26 cellular contexts compared by ENCODE assay signal in the genomic region with DNA sequence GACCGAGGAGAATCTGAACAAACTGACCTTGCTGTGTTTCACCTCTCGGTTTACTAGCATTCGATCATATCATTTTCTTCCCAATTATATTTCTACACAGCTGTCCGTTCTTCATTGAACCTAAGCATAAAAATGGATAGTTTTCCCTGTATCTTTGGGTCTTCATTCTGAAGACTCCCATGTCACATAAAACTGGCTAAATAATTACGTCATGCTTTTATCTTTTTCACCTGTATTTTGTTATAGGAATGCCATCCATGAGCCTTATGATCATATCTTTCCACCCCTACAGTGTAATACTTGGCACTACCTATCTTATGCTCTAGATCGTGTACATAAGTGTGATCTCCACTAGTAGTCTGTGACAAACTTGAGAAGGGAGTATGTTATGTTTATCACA.
DNase-seq lines count a peak whose midpoint lies in the region; ATAC-seq, FAIRE-seq and TF ChIP-seq lines count a peak whose summit lies in the region.
"Had no signal": no experiment of that assay in that cellular context is flagged by ENCODE, and none has a peak within 500 bp of the region (broad histone marks: within the 10 kb centered on the region; RNA-seq: fewer than 3 reads in every experiment).

No MANE protein-coding gene starts in this region.

- TF ChIP-seq RAD21 in GM12878 (IDR thresholded peaks at IDR 0.05; ENCODE audit: insufficient read depth, low read depth, low read length), result no peak

- H3K36me3 ChIP-seq in HEK293 (ENCODE audit: control insufficient read depth in 2 of 2, insufficient read depth in 1 of 2, low read length in 2 of 2) (no peaks in the 10 kb centered on the region), GM12878 (ENCODE audit: control insufficient read depth in 2 of 2, insufficient read depth in 2 of 2, low read length in 1 of 2) (no peaks in the 10 kb centered on the region)
- H3K36me3 ChIP-seq: BE2C, BLaER1 had no signal

- peaks cover 6% of the 10 kb centered on the region for H3K36me3 Mint-ChIP-seq in WTC11
- H3K36me3 Mint-ChIP-seq: CD14-positive monocyte; CD4-positive, alpha-beta memory T cell; CD4-positive, CD25-positive, alpha-beta regulatory T cell; CD8-positive, alpha-beta memory T cell had no signal

- TF ChIP-seq CTCF in HEK293 (tag by site-specific recombination; IDR thresholded peaks at IDR 0.05) (no peak), WTC11 (IDR thresholded peaks at IDR 0.05) (no peak), GM12878 (IDR thresholded peaks at IDR 0.05 in 2 of 3, conservative IDR thresholded peaks at IDR 0.05 in 1 of 3; ENCODE audit: control insufficient read depth in 2 of 3, extremely low read depth in 1 of 3, insufficient read depth in 1 of 3, low read depth in 3 of 3, low read length in 3 of 3) (no peak)

- H3K27me3 Mint-ChIP-seq in WTC11 (ENCODE audit: low read depth), result peaks cover 2% of the 10 kb centered on the region; the same call in 1 of the 2 replicates
- H3K27me3 Mint-ChIP-seq: CD4-positive, alpha-beta memory T cell; CD4-positive, CD25-positive, alpha-beta regulatory T cell had no signal

- no peaks in the 10 kb centered on the region for H3K27me3 ChIP-seq in GM12878 (replicated peaks in 1 of 2; ENCODE audit: control insufficient read depth in 2 of 2, insufficient read depth in 2 of 2, low read length in 1 of 2)
- H3K27me3 ChIP-seq: BE2C had no signal

- H3K4me1 Mint-ChIP-seq in WTC11, result peaks cover 65% of the 10 kb centered on the region
- H3K4me1 Mint-ChIP-seq: CD14-positive monocyte; CD4-positive, alpha-beta memory T cell; CD4-positive, CD25-positive, alpha-beta regulatory T cell; CD8-positive, alpha-beta memory T cell had no signal

- SMC1A ChIA-PET in GM12878 (lab: Charles Lee; ENCODE audit: uncharacterized antibody, unreplicated experiment), result no interaction called here

- WGBS in GM12878 (ENCODE audit: insufficient coverage, insufficient replicate concordance, low lambda C conversion rate, missing lambda C conversion rate), result 18% methylated on average over 6 of the region's 6 CpGs

- H3K4me1 ChIP-seq in HEK293 (ENCODE audit: control insufficient read depth, insufficient read depth, low read length) (no peaks in the 10 kb centered on the region), GM12878 (ENCODE audit: control insufficient read depth, insufficient read depth, low read length) (no peaks in the 10 kb centered on the region)
- H3K4me1 ChIP-seq: BE2C, BLaER1 had no signal

- H3K27ac ChIP-seq in HEK293 (ENCODE audit: extremely low read depth, low read depth, low read length) (no peak overlapping the region), GM12878 (ENCODE audit: control insufficient read depth, insufficient read depth) (no peak overlapping the region)
- H3K27ac ChIP-seq: BLaER1 had no signal

- POLR2A ChIA-PET in HEK293 (lab: Yijun Ruan, JAX) (no interaction called here), WTC11 (lab: Charles Lee) (no interaction called here), GM12878 (lab: Charles Lee) (no interaction called here)

- RAD21 ChIA-PET in GM12878 (lab: Charles Lee; ENCODE audit: unreplicated experiment), result no interaction called here

- H3K4me2 ChIP-seq in GM12878 (ENCODE audit: control insufficient read depth, insufficient read depth), result no peak overlapping the region
- H3K4me2 ChIP-seq: BLaER1 had no signal

- ATAC-seq in WTC11 (no peak), GM12878 (no peak)

- no peaks in the 10 kb centered on the region for H3K9me3 ChIP-seq in HEK293 (ENCODE audit: control insufficient read depth, insufficient read depth, low read depth, low read length)
- H3K9me3 ChIP-seq in GM12878 (replicated peaks; ENCODE audit: control insufficient read depth, insufficient read depth, low read length), result no peaks in the 10 kb centered on the region
- H3K9me3 ChIP-seq: BE2C, BLaER1 had no signal

- in situ Hi-C loops in GM12878 (cut with MboI), result no loop called here

- DNase-seq in WTC11 (ENCODE audit: low spot score), result no peak
- no peak for DNase-seq in GM12878 (ENCODE audit: low read depth, low spot score)
- DNase-seq in pons (ENCODE audit: low spot score), result no peak
- DNase-seq in NCI-H1092 (lab: John Stamatoyannopoulos, UW), result no peak
- no peak for DNase-seq in NCI-H526 (lab: John Stamatoyannopoulos, UW)
- DNase-seq: 8988T; ACHN; BE2C; C1 segment of cervical spinal cord; CD4-positive, alpha-beta memory T cell; CD4-positive, CD25-positive, alpha-beta regulatory T cell; CD8-positive, alpha-beta memory T cell; COR-L47; DMS 273 treated with DMSO at 0.1 percent for 48 hours; DMS153; DMS53; DMS79; DND-41; EL; GDM1 had no signal

- FAIRE-seq in GM12878 (lab: Jason Lieb, UNC), result no peak
- FAIRE-seq: A204.1, GM12891, GM19239 had no signal

- no peak for TF ChIP-seq EP300 in GM12878 (IDR thresholded peaks at IDR 0.05; ENCODE audit: borderline replicate concordance in 1 of 2, control insufficient read depth in 1 of 2, low read depth in 2 of 2, low read length in 2 of 2)

- no peak overlapping the region for H2AFZ ChIP-seq in GM12878 (ENCODE audit: control insufficient read depth, low read depth, low read length)

- H3K27ac Mint-ChIP-seq in WTC11, result peak overlapping the region; percentile 27; the same call in 1 of the 2 replicates
- H3K27ac Mint-ChIP-seq: CD14-positive monocyte; CD4-positive, alpha-beta memory T cell; CD4-positive, CD25-positive, alpha-beta regulatory T cell; CD8-positive, alpha-beta memory T cell had no signal

- no peaks in the 10 kb centered on the region for H4K20me1 ChIP-seq in GM12878 (ENCODE audit: control insufficient read depth, insufficient read depth)
- H4K20me1 ChIP-seq: BLaER1 had no signal

- no peak overlapping the region for H3K4me3 Mint-ChIP-seq in WTC11
- H3K4me3 Mint-ChIP-seq: CD14-positive monocyte; CD4-positive, alpha-beta memory T cell; CD4-positive, CD25-positive, alpha-beta regulatory T cell; CD8-positive, alpha-beta memory T cell had no signal

- intact Hi-C loops in GM12878 (cut with micrococcal nuclease; ENCODE audit: unreplicated experiment), result no loop called here

- H3K9ac ChIP-seq in GM12878 (ENCODE audit: control insufficient read depth, insufficient read depth, low read length), result no peak overlapping the region
- H3K9ac ChIP-seq: BLaER1 had no signal

- CTCF ChIA-PET in HEK293 (lab: Yijun Ruan, JAX) (no interaction called here), WTC11 (lab: Charles Lee) (no interaction called here), GM12878 (lab: Yijun Ruan, JAX) (no interaction called here)

- no peak for TF ChIP-seq POLR2A in GM12878 (IDR thresholded peaks at IDR 0.05; ENCODE audit: low read depth, low read length)

- H3K9me3 Mint-ChIP-seq in WTC11, result peaks cover 10% of the 10 kb centered on the region

- no TSS peak for BruUV-seq in GM12878 (replicated peaks; lab: Mats Ljungman, UMichigan)

- H3K4me3 ChIP-seq in HEK293 (ENCODE audit: low read depth, low read length) (no peak overlapping the region), GM12878 (no peak overlapping the region)
- H3K4me3 ChIP-seq: BLaER1 had no signal

- H3K79me2 ChIP-seq in GM12878 (ENCODE audit: control insufficient read depth, insufficient read depth, low read length), result no peaks in the 10 kb centered on the region

TF ChIP-seq in HEK293, 187 proteins besides CTCF, POLR2A, EP300 and RAD21:
- TF ChIP-seq, protein P1, sequence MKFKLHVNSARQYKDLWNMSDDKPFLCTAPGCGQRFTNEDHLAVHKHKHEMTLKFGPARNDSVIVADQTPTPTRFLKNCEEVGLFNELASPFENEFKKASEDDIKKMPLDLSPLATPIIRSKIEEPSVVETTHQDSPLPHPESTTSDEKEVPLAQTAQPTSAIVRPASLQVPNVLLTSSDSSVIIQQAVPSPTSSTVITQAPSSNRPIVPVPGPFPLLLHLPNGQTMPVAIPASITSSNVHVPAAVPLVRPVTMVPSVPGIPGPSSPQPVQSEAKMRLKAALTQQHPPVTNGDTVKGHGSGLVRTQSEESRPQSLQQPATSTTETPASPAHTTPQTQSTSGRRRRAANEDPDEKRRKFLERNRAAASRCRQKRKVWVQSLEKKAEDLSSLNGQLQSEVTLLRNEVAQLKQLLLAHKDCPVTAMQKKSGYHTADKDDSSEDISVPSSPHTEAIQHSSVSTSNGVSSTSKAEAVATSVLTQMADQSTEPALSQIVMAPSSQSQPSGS (tag by site-specific recombination; IDR thresholded peaks at IDR 0.05; ENCODE audit: low read depth), result peak; percentile 72
- TF ChIP-seq HOXD13 (CRISPR knock-in tag; IDR thresholded peaks at IDR 0.05; ENCODE audit: borderline replicate concordance), result no peak

TF ChIP-seq in WTC11, 78 proteins besides CTCF, POLR2A, EP300 and RAD21 (continues in another document):
- TF ChIP-seq NFE2L1 (CRISPR knock-in tag; IDR thresholded peaks at IDR 0.05), result no peak
- TF ChIP-seq, protein P2, sequence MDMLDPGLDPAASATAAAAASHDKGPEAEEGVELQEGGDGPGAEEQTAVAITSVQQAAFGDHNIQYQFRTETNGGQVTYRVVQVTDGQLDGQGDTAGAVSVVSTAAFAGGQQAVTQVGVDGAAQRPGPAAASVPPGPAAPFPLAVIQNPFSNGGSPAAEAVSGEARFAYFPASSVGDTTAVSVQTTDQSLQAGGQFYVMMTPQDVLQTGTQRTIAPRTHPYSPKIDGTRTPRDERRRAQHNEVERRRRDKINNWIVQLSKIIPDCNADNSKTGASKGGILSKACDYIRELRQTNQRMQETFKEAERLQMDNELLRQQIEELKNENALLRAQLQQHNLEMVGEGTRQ (CRISPR knock-in tag; IDR thresholded peaks at IDR 0.05), result no peak
- TF ChIP-seq, protein P3, sequence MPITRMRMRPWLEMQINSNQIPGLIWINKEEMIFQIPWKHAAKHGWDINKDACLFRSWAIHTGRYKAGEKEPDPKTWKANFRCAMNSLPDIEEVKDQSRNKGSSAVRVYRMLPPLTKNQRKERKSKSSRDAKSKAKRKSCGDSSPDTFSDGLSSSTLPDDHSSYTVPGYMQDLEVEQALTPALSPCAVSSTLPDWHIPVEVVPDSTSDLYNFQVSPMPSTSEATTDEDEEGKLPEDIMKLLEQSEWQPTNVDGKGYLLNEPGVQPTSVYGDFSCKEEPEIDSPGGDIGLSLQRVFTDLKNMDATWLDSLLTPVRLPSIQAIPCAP (CRISPR knock-in tag; IDR thresholded peaks at IDR 0.05), result no peak

TF ChIP-seq in GM12878, 131 proteins besides CTCF, POLR2A, EP300 and RAD21:
- TF ChIP-seq ATF7 (IDR thresholded peaks at IDR 0.05; ENCODE audit: low read depth) (0 out of 2 replicates have a peak, but pooled peaks have one; percentile 33), KAT2A (conservative IDR thresholded peaks at IDR 0.05; ENCODE audit: control insufficient read depth, low read depth, low read length) (no peak)
